ENCODE assay signal across 1 cellular context in the genomic region with DNA sequence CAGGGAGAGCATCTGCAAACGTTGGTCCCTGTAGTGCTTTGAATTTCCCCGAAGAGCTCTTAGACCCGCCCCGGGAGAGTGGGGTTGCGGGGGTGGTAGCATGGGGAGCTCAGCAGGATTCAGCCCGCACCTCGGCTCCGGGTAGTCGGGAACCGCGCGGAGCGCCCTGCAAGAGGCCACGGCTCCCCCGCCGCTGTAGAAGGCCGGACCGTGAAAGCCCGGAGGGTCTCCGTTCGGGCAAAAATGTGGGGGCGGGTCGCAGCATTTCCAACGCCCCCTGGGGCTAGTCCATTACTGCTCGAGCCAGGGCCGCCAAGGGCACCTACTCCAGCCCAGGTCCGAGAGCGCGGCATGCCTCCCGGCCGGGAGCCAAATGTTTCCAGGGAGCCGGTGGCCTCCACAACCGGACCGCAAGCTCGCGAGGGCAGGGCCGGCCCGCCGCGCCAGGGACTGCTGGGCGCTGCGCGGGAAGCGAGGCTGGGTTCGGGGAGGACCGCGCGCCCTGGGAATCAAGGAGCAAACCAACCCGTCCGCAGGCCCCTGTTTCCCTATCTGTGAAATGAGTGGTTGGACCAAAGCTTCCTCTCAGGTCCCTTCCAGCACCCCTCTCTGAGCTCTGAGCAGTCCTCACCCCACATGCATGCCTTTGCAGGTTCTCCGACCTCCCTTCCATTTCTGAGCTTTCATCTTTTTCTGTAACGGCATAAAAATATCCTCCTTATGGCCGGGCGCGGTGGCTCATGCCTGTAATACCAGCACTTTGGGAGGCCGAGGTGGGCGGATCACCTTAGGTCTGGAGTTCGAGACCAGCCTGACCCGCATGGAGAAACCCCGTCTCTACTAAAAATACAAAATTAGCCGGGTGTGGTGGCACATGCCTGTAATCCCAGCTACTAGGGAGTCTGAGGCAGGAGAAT.
TF ChIP-seq lines count a peak whose summit lies in the region.

No MANE protein-coding gene starts in this region.

TF ChIP-seq in K562, 482 proteins besides CTCF, POLR2A, EP300 and RAD21 (continued from another document and continues in another):
- TF ChIP-seq, protein P1, sequence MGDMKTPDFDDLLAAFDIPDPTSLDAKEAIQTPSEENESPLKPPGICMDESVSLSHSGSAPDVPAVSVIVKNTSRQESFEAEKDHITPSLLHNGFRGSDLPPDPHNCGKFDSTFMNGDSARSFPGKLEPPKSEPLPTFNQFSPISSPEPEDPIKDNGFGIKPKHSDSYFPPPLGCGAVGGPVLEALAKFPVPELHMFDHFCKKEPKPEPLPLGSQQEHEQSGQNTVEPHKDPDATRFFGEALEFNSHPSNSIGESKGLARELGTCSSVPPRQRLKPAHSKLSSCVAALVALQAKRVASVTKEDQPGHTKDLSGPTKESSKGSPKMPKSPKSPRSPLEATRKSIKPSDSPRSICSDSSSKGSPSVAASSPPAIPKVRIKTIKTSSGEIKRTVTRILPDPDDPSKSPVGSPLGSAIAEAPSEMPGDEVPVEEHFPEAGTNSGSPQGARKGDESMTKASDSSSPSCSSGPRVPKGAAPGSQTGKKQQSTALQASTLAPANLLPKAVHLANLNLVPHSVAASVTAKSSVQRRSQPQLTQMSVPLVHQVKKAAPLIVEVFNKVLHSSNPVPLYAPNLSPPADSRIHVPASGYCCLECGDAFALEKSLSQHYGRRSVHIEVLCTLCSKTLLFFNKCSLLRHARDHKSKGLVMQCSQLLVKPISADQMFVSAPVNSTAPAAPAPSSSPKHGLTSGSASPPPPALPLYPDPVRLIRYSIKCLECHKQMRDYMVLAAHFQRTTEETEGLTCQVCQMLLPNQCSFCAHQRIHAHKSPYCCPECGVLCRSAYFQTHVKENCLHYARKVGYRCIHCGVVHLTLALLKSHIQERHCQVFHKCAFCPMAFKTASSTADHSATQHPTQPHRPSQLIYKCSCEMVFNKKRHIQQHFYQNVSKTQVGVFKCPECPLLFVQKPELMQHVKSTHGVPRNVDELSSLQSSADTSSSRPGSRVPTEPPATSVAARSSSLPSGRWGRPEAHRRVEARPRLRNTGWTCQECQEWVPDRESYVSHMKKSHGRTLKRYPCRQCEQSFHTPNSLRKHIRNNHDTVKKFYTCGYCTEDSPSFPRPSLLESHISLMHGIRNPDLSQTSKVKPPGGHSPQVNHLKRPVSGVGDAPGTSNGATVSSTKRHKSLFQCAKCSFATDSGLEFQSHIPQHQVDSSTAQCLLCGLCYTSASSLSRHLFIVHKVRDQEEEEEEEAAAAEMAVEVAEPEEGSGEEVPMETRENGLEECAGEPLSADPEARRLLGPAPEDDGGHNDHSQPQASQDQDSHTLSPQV (IDR thresholded peaks at IDR 0.05) = no peak; the same call in 1 of the 2 replicates
- TF ChIP-seq, protein P2, sequence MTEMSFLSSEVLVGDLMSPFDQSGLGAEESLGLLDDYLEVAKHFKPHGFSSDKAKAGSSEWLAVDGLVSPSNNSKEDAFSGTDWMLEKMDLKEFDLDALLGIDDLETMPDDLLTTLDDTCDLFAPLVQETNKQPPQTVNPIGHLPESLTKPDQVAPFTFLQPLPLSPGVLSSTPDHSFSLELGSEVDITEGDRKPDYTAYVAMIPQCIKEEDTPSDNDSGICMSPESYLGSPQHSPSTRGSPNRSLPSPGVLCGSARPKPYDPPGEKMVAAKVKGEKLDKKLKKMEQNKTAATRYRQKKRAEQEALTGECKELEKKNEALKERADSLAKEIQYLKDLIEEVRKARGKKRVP (CRISPR knock-in tag; IDR thresholded peaks at IDR 0.05) = no peak
- no peak for TF ChIP-seq BDP1 (IDR thresholded peaks at IDR 0.05; ENCODE audit: insufficient read depth, insufficient read length)
- TF ChIP-seq POLR2H (tag; IDR thresholded peaks at IDR 0.05; ENCODE audit: low read depth) = no peak
- TF ChIP-seq, protein P3, sequence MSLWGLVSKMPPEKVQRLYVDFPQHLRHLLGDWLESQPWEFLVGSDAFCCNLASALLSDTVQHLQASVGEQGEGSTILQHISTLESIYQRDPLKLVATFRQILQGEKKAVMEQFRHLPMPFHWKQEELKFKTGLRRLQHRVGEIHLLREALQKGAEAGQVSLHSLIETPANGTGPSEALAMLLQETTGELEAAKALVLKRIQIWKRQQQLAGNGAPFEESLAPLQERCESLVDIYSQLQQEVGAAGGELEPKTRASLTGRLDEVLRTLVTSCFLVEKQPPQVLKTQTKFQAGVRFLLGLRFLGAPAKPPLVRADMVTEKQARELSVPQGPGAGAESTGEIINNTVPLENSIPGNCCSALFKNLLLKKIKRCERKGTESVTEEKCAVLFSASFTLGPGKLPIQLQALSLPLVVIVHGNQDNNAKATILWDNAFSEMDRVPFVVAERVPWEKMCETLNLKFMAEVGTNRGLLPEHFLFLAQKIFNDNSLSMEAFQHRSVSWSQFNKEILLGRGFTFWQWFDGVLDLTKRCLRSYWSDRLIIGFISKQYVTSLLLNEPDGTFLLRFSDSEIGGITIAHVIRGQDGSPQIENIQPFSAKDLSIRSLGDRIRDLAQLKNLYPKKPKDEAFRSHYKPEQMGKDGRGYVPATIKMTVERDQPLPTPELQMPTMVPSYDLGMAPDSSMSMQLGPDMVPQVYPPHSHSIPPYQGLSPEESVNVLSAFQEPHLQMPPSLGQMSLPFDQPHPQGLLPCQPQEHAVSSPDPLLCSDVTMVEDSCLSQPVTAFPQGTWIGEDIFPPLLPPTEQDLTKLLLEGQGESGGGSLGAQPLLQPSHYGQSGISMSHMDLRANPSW (CRISPR knock-in tag; IDR thresholded peaks at IDR 0.05) = no peak
- TF ChIP-seq, protein P4, sequence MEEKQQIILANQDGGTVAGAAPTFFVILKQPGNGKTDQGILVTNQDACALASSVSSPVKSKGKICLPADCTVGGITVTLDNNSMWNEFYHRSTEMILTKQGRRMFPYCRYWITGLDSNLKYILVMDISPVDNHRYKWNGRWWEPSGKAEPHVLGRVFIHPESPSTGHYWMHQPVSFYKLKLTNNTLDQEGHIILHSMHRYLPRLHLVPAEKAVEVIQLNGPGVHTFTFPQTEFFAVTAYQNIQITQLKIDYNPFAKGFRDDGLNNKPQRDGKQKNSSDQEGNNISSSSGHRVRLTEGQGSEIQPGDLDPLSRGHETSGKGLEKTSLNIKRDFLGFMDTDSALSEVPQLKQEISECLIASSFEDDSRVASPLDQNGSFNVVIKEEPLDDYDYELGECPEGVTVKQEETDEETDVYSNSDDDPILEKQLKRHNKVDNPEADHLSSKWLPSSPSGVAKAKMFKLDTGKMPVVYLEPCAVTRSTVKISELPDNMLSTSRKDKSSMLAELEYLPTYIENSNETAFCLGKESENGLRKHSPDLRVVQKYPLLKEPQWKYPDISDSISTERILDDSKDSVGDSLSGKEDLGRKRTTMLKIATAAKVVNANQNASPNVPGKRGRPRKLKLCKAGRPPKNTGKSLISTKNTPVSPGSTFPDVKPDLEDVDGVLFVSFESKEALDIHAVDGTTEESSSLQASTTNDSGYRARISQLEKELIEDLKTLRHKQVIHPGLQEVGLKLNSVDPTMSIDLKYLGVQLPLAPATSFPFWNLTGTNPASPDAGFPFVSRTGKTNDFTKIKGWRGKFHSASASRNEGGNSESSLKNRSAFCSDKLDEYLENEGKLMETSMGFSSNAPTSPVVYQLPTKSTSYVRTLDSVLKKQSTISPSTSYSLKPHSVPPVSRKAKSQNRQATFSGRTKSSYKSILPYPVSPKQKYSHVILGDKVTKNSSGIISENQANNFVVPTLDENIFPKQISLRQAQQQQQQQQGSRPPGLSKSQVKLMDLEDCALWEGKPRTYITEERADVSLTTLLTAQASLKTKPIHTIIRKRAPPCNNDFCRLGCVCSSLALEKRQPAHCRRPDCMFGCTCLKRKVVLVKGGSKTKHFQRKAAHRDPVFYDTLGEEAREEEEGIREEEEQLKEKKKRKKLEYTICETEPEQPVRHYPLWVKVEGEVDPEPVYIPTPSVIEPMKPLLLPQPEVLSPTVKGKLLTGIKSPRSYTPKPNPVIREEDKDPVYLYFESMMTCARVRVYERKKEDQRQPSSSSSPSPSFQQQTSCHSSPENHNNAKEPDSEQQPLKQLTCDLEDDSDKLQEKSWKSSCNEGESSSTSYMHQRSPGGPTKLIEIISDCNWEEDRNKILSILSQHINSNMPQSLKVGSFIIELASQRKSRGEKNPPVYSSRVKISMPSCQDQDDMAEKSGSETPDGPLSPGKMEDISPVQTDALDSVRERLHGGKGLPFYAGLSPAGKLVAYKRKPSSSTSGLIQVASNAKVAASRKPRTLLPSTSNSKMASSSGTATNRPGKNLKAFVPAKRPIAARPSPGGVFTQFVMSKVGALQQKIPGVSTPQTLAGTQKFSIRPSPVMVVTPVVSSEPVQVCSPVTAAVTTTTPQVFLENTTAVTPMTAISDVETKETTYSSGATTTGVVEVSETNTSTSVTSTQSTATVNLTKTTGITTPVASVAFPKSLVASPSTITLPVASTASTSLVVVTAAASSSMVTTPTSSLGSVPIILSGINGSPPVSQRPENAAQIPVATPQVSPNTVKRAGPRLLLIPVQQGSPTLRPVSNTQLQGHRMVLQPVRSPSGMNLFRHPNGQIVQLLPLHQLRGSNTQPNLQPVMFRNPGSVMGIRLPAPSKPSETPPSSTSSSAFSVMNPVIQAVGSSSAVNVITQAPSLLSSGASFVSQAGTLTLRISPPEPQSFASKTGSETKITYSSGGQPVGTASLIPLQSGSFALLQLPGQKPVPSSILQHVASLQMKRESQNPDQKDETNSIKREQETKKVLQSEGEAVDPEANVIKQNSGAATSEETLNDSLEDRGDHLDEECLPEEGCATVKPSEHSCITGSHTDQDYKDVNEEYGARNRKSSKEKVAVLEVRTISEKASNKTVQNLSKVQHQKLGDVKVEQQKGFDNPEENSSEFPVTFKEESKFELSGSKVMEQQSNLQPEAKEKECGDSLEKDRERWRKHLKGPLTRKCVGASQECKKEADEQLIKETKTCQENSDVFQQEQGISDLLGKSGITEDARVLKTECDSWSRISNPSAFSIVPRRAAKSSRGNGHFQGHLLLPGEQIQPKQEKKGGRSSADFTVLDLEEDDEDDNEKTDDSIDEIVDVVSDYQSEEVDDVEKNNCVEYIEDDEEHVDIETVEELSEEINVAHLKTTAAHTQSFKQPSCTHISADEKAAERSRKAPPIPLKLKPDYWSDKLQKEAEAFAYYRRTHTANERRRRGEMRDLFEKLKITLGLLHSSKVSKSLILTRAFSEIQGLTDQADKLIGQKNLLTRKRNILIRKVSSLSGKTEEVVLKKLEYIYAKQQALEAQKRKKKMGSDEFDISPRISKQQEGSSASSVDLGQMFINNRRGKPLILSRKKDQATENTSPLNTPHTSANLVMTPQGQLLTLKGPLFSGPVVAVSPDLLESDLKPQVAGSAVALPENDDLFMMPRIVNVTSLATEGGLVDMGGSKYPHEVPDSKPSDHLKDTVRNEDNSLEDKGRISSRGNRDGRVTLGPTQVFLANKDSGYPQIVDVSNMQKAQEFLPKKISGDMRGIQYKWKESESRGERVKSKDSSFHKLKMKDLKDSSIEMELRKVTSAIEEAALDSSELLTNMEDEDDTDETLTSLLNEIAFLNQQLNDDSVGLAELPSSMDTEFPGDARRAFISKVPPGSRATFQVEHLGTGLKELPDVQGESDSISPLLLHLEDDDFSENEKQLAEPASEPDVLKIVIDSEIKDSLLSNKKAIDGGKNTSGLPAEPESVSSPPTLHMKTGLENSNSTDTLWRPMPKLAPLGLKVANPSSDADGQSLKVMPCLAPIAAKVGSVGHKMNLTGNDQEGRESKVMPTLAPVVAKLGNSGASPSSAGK (IDR thresholded peaks at IDR 0.05) = peak; percentile 42; the same call in 1 of the 2 replicates
- no peak for TF ChIP-seq ZNF197 (CRISPR knock-in tag; IDR thresholded peaks at IDR 0.05; ENCODE audit: low read depth)
- TF ChIP-seq ZC3H11A (IDR thresholded peaks at IDR 0.05; ENCODE audit: low read depth, low read length) = no peak
- TF ChIP-seq DDX20 (tag; IDR thresholded peaks at IDR 0.05; ENCODE audit: low read depth) = no peak
- no peak for TF ChIP-seq TBL1XR1 (IDR thresholded peaks at IDR 0.05; ENCODE audit: low read length in 2 of 2)
- TF ChIP-seq MXI1 (IDR thresholded peaks at IDR 0.05; ENCODE audit: low read depth, low read length) = no peak
- TF ChIP-seq, protein P5, sequence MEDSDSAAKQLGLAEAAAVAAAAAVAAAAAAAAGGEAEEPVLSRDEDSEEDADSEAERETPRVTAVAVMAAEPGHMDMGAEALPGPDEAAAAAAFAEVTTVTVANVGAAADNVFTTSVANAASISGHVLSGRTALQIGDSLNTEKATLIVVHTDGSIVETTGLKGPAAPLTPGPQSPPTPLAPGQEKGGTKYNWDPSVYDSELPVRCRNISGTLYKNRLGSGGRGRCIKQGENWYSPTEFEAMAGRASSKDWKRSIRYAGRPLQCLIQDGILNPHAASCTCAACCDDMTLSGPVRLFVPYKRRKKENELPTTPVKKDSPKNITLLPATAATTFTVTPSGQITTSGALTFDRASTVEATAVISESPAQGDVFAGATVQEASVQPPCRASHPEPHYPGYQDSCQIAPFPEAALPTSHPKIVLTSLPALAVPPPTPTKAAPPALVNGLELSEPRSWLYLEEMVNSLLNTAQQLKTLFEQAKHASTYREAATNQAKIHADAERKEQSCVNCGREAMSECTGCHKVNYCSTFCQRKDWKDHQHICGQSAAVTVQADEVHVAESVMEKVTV (CRISPR knock-in tag; IDR thresholded peaks at IDR 0.05) = no peak
- no peak for TF ChIP-seq KDM2B (CRISPR knock-in tag; IDR thresholded peaks at IDR 0.05)
- TF ChIP-seq SMC3 (conservative IDR thresholded peaks at IDR 0.05; ENCODE audit: insufficient read depth, low read depth, low read length) = no peak
- no peak for TF ChIP-seq ZEB2 (IDR thresholded peaks at IDR 0.05)
- TF ChIP-seq LCOR (CRISPR knock-in tag; IDR thresholded peaks at IDR 0.05) = no peak; the same call in 1 of the 2 replicates
- no peak for TF ChIP-seq ZNF143 (CRISPR knock-in tag; IDR thresholded peaks at IDR 0.05)
- TF ChIP-seq SREBF2 (CRISPR knock-in tag; IDR thresholded peaks at IDR 0.05) = no peak
- no peak for TF ChIP-seq ZNF512 (tag; IDR thresholded peaks at IDR 0.05)
- TF ChIP-seq KLF1 (tag; IDR thresholded peaks at IDR 0.05) = no peak
- no peak for TF ChIP-seq MBD2 (IDR thresholded peaks at IDR 0.05; ENCODE audit: borderline replicate concordance, low read depth)
- TF ChIP-seq CBFA2T3 (IDR thresholded peaks at IDR 0.05) = no peak
